In the genomic region with DNA sequence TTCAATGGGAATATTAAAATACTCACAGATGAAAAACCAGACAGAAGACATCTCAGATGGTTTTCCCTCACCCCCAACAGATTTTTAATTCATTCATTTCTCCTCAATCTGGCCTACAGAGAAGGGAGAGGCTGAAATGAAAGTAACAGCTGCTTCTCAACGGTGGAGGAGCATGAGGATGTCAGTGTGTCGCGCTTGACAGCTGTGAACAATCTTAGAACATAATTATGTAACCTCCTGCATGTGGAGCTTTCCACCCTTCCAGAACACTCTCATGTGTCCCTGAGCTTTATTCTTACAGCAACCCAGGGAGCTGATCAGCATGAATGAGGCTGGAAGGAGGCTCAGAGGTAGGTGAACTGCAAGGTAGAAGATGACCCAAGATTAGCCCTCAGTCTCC, we compare ENCODE assay signal across 8 cellular contexts. TPM values are rescaled to one million over a fixed set of nuclear protein-coding genes. Genes with fewer than 3 reads are reported as not detected.
DNase-seq lines count a peak whose midpoint lies in the region; ATAC-seq and TF ChIP-seq lines count a peak whose summit lies in the region.

No MANE protein-coding gene starts in this region.

- TF ChIP-seq CTCF in right atrium auricular region (IDR thresholded peaks at IDR 0.05): no peak
- no peak for TF ChIP-seq CTCF in cardiac fibroblast (IDR thresholded peaks at IDR 0.05; ENCODE audit: low read depth, low read length)
- no peak for TF ChIP-seq CTCF in coronary artery (IDR thresholded peaks at IDR 0.05)

- H3K27me3 ChIP-seq in right atrium auricular region: no peaks in the 10 kb centered on the region

- ATAC-seq in Right ventricle myocardium superior (ENCODE audit: poor library complexity) (peak; percentile 80), HG03039 (IDR thresholded peaks at IDR 0.05; ENCODE audit: unreplicated experiment) (peak; percentile 66)

- no peak overlapping the region for H3K4me3 ChIP-seq in right atrium auricular region
- H3K4me3 ChIP-seq in cardiac fibroblast (replicated peaks in 1 of 2; ENCODE audit: low read depth in 2 of 2, low read length in 2 of 2): no peak overlapping the region
- H3K4me3 ChIP-seq in coronary artery: no peak overlapping the region

- peaks cover 0 to 32% of the 10 kb centered on the region in 2 donors for H3K4me1 ChIP-seq in right atrium auricular region

- no peaks in the 10 kb centered on the region for H3K9me3 ChIP-seq in right atrium auricular region

- intact Hi-C loops in Right ventricle myocardium superior (cut with DNase I): no loop called here

- H3K36me3 ChIP-seq in right atrium auricular region: no peaks in the 10 kb centered on the region

- DNase-seq in Right ventricle myocardium superior (no peak), right atrium auricular region (ENCODE audit: low spot score) (no peak), cardiac fibroblast (ENCODE audit: low read depth in 2 of 2) (peak; percentile 26 to 47), SIG-M5 (lab: John Stamatoyannopoulos, UW) (no peak), ACHN (no peak), coronary artery (ENCODE audit: low spot score) (no peak)
- no peak for DNase-seq in activated CD4-positive, alpha-beta T cell treated with anti-CD3 and anti-CD28 coated beads, Interleukin-2, amount 50 U/mL, for 4 hours

- in situ Hi-C loops in ACHN (cut with HindIII; ENCODE audit: low pct_ligation_motif_present, low pct_unique_long_range_greater_than_20kb, low sequenced_read_pairs): no loop called here

- H3K27ac ChIP-seq in right atrium auricular region (peak overlapping the region in 1 of 2 donors; percentile 6), coronary artery (no peak overlapping the region)

RNA-seq across cellular contexts. Expression of a gene that starts 52.7 kb away (rescaled TPM):
- 1.7 TPM for total RNA-seq in Right ventricle myocardium superior
- total RNA-seq in right atrium auricular region: 1 to 10 TPM; 3.7 to 5.9 TPM

Comparison
In these comparisons a context has a peak if more than half of its experiments do, and no peak if none do; other contexts are left out.
1. DNase-seq: peak in cardiac fibroblast (2 of 2); none in Right ventricle myocardium superior (single experiment), right atrium auricular region (single experiment), SIG-M5 (single experiment), activated CD4-positive, alpha-beta T cell treated with anti-CD3 and anti-CD28 coated beads, Interleukin-2, amount 50 U/mL, for 4 hours (0 of 2), ACHN (single experiment) and coronary artery (single experiment).